ENCODE assay signal across 8 cellular contexts in the genomic region with DNA sequence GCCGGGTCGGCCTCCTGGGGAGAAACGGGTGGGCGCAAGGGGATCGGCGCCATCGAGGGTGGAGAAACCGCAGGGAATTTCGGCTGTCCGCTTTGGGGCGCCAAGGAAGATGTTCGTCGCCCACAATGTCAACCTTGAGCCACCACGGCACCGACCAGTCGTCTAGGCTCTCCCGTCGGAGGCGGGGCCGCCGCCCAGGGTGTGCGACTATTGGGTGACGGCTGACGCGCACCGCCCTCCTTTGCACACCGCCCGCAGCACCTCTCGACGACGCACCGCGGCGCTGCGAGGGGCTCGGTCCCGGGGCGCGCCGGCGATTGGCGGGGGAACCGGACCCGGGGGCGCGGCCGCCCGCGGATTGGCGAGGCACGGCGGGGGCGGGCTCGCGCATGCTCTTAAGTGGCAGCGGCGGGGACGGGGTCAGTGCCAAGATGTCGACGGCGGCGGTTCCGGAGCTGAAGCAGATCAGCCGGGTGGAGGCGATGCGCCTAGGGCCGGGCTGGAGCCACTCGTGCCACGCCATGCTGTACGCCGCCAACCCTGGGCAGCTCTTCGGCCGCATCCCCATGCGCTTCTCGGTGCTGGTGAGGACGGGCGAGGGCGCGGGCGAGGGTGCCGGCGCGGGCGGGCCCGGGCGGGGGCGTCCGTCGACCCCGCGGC. TPM values are rescaled to one million over a fixed set of nuclear protein-coding genes. Genes with fewer than 3 reads are reported as not detected.
DNase-seq lines count a peak whose midpoint lies in the region; ATAC-seq and TF ChIP-seq lines count a peak whose summit lies in the region.

A gene (plus strand): TSS at position 267 of the 660 bp plus-strand sequence. CDS start 165 bp downstream, at position 432.

- no peaks in the 10 kb centered on the region for H3K9me3 Mint-ChIP-seq in immature natural killer cell

- H3K36me3 Mint-ChIP-seq in immature natural killer cell, result no peaks in the 10 kb centered on the region

- H3K4me1 Mint-ChIP-seq in immature natural killer cell, result peaks cover 9 to 15% of the 10 kb centered on the region in 2 donors

- peak within 1 kb of the TSS; percentile 77 to 88 (median 83) for H3K27ac Mint-ChIP-seq in immature natural killer cell

- peaks cover 1 to 11% (median 3%) of the 10 kb centered on the region in 3 donors for H3K27me3 Mint-ChIP-seq in immature natural killer cell (ENCODE audit: low read depth in 3 of 3)

- peak within 1 kb of the TSS; percentile 84 for H3K27ac ChIP-seq in caudate nucleus (ENCODE audit: low read depth, low read length)

- no peak for TF ChIP-seq CTCF in AG09319 (IDR thresholded peaks at IDR 0.05; ENCODE audit: low read depth, low read length)

- peak; percentile 83 for DNase-seq in AG09319 (ENCODE audit: extremely low read depth, low read depth)
- peak; percentile 92 for DNase-seq in NCI-H345 treated with DMSO at 0.1 percent for 48 hours (lab: John Stamatoyannopoulos, UW; ENCODE audit: unreplicated experiment)
- peak; percentile 95 to 98 (median 98) for DNase-seq in activated CD4-positive, CD25-positive, alpha-beta regulatory T cell (lab: John Stamatoyannopoulos, UW)
- DNase-seq in caudate nucleus (lab: John Stamatoyannopoulos, UW), result peak; percentile 53 to 98 (median 95)
- peak; percentile 98 for DNase-seq in immature natural killer cell
- DNase-seq in smooth muscle cell of the brain vasculature (ENCODE audit: low read depth, low spot score), result peak; percentile 83

- peak; percentile 93 for ATAC-seq in GM19025 (IDR thresholded peaks at IDR 0.05; ENCODE audit: low read depth, unreplicated experiment)
- ATAC-seq in HG03280 (IDR thresholded peaks at IDR 0.05; ENCODE audit: unreplicated experiment), result peak; percentile 94

- peak within 1 kb of the TSS; percentile 84 to 88 (median 85) for H3K4me3 Mint-ChIP-seq in immature natural killer cell

RNA-seq across cellular contexts. Expression of the gene that starts here (rescaled TPM):
- 100 to 1,000 TPM in 1 of 3 donors, 10 to 100 TPM in 2; 86.5 to 125 (median 99.6) TPM for polyA plus RNA-seq in immature natural killer cell

Comparison
In these comparisons a context has a peak if more than half of its experiments do, and no peak if none do; other contexts are left out.
1. Peak in every context shown above with its lines: DNase-seq, ATAC-seq and H3K27ac ChIP-seq.